ENCODE assay signal across 1 cellular context in genomic region chr10:86929445-86929844, GRCh38.
TF ChIP-seq lines count a peak whose summit lies in the region.

No MANE protein-coding gene starts in this region.

TF ChIP-seq in GM23338, 12 proteins besides CTCF, POLR2A, EP300 and RAD21:
- TF ChIP-seq, protein P1, sequence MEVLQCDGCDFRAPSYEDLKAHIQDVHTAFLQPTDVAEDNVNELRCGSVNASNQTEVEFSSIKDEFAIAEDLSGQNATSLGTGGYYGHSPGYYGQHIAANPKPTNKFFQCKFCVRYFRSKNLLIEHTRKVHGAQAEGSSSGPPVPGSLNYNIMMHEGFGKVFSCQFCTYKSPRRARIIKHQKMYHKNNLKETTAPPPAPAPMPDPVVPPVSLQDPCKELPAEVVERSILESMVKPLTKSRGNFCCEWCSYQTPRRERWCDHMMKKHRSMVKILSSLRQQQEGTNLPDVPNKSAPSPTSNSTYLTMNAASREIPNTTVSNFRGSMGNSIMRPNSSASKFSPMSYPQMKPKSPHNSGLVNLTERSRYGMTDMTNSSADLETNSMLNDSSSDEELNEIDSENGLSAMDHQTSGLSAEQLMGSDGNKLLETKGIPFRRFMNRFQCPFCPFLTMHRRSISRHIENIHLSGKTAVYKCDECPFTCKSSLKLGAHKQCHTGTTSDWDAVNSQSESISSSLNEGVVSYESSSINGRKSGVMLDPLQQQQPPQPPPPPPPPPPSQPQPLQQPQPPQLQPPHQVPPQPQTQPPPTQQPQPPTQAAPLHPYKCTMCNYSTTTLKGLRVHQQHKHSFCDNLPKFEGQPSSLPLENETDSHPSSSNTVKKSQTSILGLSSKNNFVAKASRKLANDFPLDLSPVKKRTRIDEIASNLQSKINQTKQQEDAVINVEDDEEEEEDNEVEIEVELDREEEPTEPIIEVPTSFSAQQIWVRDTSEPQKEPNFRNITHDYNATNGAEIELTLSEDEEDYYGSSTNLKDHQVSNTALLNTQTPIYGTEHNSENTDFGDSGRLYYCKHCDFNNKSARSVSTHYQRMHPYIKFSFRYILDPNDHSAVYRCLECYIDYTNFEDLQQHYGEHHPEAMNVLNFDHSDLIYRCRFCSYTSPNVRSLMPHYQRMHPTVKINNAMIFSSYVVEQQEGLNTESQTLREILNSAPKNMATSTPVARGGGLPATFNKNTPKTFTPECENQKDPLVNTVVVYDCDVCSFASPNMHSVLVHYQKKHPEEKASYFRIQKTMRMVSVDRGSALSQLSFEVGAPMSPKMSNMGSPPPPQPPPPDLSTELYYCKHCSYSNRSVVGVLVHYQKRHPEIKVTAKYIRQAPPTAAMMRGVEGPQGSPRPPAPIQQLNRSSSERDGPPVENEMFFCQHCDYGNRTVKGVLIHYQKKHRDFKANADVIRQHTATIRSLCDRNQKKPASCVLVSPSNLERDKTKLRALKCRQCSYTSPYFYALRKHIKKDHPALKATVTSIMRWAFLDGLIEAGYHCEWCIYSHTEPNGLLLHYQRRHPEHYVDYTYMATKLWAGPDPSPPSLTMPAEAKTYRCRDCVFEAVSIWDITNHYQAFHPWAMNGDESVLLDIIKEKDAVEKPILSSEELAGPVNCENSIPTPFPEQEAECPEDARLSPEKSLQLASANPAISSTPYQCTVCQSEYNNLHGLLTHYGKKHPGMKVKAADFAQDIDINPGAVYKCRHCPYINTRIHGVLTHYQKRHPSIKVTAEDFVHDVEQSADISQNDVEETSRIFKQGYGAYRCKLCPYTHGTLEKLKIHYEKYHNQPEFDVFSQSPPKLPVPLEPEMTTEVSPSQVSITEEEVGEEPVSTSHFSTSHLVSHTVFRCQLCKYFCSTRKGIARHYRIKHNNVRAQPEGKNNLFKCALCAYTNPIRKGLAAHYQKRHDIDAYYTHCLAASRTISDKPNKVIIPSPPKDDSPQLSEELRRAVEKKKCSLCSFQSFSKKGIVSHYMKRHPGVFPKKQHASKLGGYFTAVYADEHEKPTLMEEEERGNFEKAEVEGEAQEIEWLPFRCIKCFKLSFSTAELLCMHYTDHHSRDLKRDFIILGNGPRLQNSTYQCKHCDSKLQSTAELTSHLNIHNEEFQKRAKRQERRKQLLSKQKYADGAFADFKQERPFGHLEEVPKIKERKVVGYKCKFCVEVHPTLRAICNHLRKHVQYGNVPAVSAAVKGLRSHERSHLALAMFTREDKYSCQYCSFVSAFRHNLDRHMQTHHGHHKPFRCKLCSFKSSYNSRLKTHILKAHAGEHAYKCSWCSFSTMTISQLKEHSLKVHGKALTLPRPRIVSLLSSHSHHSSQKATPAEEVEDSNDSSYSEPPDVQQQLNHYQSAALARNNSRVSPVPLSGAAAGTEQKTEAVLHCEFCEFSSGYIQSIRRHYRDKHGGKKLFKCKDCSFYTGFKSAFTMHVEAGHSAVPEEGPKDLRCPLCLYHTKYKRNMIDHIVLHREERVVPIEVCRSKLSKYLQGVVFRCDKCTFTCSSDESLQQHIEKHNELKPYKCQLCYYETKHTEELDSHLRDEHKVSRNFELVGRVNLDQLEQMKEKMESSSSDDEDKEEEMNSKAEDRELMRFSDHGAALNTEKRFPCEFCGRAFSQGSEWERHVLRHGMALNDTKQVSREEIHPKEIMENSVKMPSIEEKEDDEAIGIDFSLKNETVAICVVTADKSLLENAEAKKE (CRISPR knock-in tag; IDR thresholded peaks at IDR 0.05), result no peak
- no peak for TF ChIP-seq ZNF114 (CRISPR knock-in tag; IDR thresholded peaks at IDR 0.05)
- no peak for TF ChIP-seq CREB1 (CRISPR knock-in tag; IDR thresholded peaks at IDR 0.05; ENCODE audit: low read depth)
- no peak for TF ChIP-seq ETS1 (IDR thresholded peaks at IDR 0.05)
- TF ChIP-seq REST (IDR thresholded peaks at IDR 0.05; ENCODE audit: unreplicated experiment), result no peak
- no peak for TF ChIP-seq POLR2AphosphoS5 (IDR thresholded peaks at IDR 0.05; ENCODE audit: low read depth)
- TF ChIP-seq JUNB (IDR thresholded peaks at IDR 0.05; ENCODE audit: unreplicated experiment), result no peak
- TF ChIP-seq STAT1 (IDR thresholded peaks at IDR 0.05; ENCODE audit: unreplicated experiment), result no peak
- TF ChIP-seq EZH2phosphoT487 (IDR thresholded peaks at IDR 0.05; ENCODE audit: unreplicated experiment), result no peak
- no peak for TF ChIP-seq ZNF331 (CRISPR knock-in tag; IDR thresholded peaks at IDR 0.05; ENCODE audit: low read depth)
- no peak for TF ChIP-seq NANOG (IDR thresholded peaks at IDR 0.05; ENCODE audit: borderline replicate concordance)
TF ChIP-seq in GM23338: peak in this region for 0.
